8 cellular contexts compared by ENCODE assay signal in the genomic region with DNA sequence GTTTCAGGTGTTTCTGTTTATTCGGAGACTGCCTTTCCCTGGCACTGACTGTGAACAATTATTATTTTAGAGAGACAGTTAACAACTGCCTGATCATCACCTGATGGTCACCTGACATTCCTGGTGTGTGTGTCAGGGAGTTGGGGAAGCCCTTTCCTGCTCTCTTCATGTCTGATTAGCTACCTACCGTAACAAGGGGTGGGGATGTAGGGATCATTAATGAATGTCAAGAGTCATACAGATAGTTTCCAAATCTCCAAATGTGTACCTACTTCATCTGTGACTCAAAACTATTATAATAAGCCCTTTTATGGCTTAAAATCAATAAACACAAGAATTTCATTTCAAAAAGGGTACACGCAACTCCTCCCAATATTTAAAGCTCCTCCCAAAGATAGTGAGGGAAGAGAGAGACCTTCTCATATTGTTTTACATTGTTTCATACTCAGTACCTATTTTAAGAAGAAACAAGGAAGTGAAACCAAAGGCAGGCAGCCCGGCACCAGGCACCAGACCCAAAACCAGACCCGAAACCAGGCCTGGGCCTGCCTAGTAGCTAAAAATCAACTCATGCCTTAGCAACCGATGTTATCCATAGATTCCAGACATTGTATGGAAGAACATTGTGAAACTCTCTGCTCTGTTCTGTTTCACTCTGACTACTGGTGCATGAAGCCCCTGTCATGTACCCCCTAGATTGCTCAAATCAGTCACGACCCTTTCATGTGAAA.
DNase-seq lines count a peak whose midpoint lies in the region; ATAC-seq and TF ChIP-seq lines count a peak whose summit lies in the region.

No MANE protein-coding gene starts in this region.

- WGBS in gastroesophageal sphincter (ENCODE audit: low coverage in 1 of 2), 2 donors: 88 to 93% methylated on average over 5 of the region's 7 CpGs

- no peaks in the 10 kb centered on the region for H3K36me3 Mint-ChIP-seq in IgD-negative memory B cell
- no peaks in the 10 kb centered on the region for H3K36me3 Mint-ChIP-seq in glutamatergic neuron (ENCODE audit: unreplicated experiment)

- H3K9me3 Mint-ChIP-seq in IgD-negative memory B cell (no peaks in the 10 kb centered on the region), glutamatergic neuron (ENCODE audit: unreplicated experiment) (peaks cover 3% of the 10 kb centered on the region)

- H3K27ac Mint-ChIP-seq in IgD-negative memory B cell (peak overlapping the region; percentile 89 to 99 (median 95)), glutamatergic neuron (ENCODE audit: unreplicated experiment) (no peak overlapping the region)

- H3K4me3 ChIP-seq in gastroesophageal sphincter: no peak overlapping the region

- H3K9me3 ChIP-seq in gastroesophageal sphincter: no peaks in the 10 kb centered on the region

- H3K27ac ChIP-seq in gastroesophageal sphincter: no peak overlapping the region

- H3K4me3 Mint-ChIP-seq in IgD-negative memory B cell (peak overlapping the region; percentile 81 to 88 (median 86)), glutamatergic neuron (ENCODE audit: unreplicated experiment) (no peak overlapping the region)

- no peak for TF ChIP-seq EP300 in gastroesophageal sphincter (IDR thresholded peaks at IDR 0.05)

- H3K36me3 ChIP-seq in gastroesophageal sphincter: no peaks in the 10 kb centered on the region

- ATAC-seq in GM18870 (IDR thresholded peaks at IDR 0.05; ENCODE audit: unreplicated experiment) (peak; percentile 61), HG02623 (IDR thresholded peaks at IDR 0.05; ENCODE audit: unreplicated experiment) (peak; percentile 28), gastroesophageal sphincter (no peak)

- no peaks in the 10 kb centered on the region for H3K27me3 ChIP-seq in gastroesophageal sphincter

- no peaks in the 10 kb centered on the region for H3K4me1 ChIP-seq in gastroesophageal sphincter

- no peaks in the 10 kb centered on the region for H3K27me3 Mint-ChIP-seq in IgD-negative memory B cell
- no peaks in the 10 kb centered on the region for H3K27me3 Mint-ChIP-seq in glutamatergic neuron (ENCODE audit: unreplicated experiment)

- TF ChIP-seq POLR2A in gastroesophageal sphincter (IDR thresholded peaks at IDR 0.05): no peak

- DNase-seq in midbrain (lab: John Stamatoyannopoulos, UW) (peak; percentile 13), NCI-H1694 (lab: John Stamatoyannopoulos, UW) (no peak), NCI-H1105 (lab: John Stamatoyannopoulos, UW) (no peak), glutamatergic neuron (no peak)

- H3K4me1 Mint-ChIP-seq in IgD-negative memory B cell (peaks cover 48 to 67% (median 52%) of the 10 kb centered on the region in 3 donors), glutamatergic neuron (ENCODE audit: low read depth, unreplicated experiment) (no peaks in the 10 kb centered on the region)

- TF ChIP-seq CTCF in glutamatergic neuron (IDR thresholded peaks at IDR 0.05; ENCODE audit: partially characterized antibody, unreplicated experiment): no peak
- TF ChIP-seq CTCF in gastroesophageal sphincter (IDR thresholded peaks at IDR 0.05): no peak
